In the genomic region with DNA sequence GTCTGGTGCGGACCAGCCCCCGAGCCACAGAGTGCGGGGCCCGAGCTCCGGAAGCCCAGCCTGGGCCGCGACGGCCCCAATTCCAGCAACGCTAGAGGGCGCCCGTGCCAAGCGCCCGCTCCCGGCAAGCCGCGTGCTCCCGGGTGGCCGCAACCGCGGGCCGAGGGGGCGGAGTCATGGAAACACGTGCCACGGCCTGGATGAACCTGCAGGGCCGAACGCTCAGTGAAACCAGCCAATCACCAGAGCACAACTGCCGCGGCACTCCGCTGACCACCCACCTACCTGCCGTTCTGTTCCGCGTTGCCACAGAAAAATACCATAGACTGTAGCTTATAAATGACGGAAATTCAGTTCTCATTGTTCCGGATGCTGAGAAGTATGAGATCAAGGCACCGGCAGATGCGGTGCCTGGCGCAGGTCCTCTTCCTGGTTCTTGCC, we compare ENCODE assay signal across 8 cellular contexts.
DNase-seq lines count a peak whose midpoint lies in the region; ATAC-seq and TF ChIP-seq lines count a peak whose summit lies in the region.

No MANE protein-coding gene starts in this region.

- DNase-seq in UCSD-AML1 (lab: John Stamatoyannopoulos, UW; ENCODE audit: unreplicated experiment) (peak; percentile 28), body of pancreas (peak; percentile 16 to 63 (median 52)), iPS-NIHi7 (ENCODE audit: extremely low spot score) (peak; percentile 94), DMS79 treated with DMSO at 0.1 percent for 48 hours (lab: John Stamatoyannopoulos, UW) (no peak), DMS 273 treated with DMSO at 0.1 percent for 48 hours (lab: John Stamatoyannopoulos, UW) (no peak), NCI-H2196 (lab: John Stamatoyannopoulos, UW; ENCODE audit: unreplicated experiment) (no peak)
- DNase-seq in stimulated activated CD4-positive, alpha-beta T cell treated with anti-CD3 and anti-CD28 coated beads, Interleukin-15, amount 100 ng/mL, for 48 hours (ENCODE audit: low read depth in 2 of 2), result peak; percentile 48 to 69

- no peaks in the 10 kb centered on the region for H3K9me3 ChIP-seq in body of pancreas

- no peak overlapping the region for H3K27ac ChIP-seq in body of pancreas

- H3K4me1 ChIP-seq in body of pancreas, result peaks cover 5% of the 10 kb centered on the region

- ATAC-seq in body of pancreas, result peak; percentile 64

- peaks cover 0 to 13% of the 10 kb centered on the region in 2 donors for H3K27me3 ChIP-seq in body of pancreas

- no peak for TF ChIP-seq POLR2A in body of pancreas (IDR thresholded peaks at IDR 0.05)

- intact Hi-C loops in body of pancreas (cut with DNase I), result no loop called here

- 16 to 19% methylated on average over 31 to 37 of the region's 37 CpGs for WGBS in body of pancreas, 2 donors

- H3K36me3 ChIP-seq in body of pancreas (replicated peaks in 1 of 2; ENCODE audit: insufficient read depth in 1 of 2, low read depth in 2 of 2), result no peaks in the 10 kb centered on the region

- no peak overlapping the region for H3K4me3 ChIP-seq in GM12875 (ENCODE audit: low read depth, low read length)
- no peak overlapping the region for H3K4me3 ChIP-seq in body of pancreas

- TF ChIP-seq CTCF in GM12875 (IDR thresholded peaks at IDR 0.05; ENCODE audit: borderline replicate concordance, insufficient read depth, low read depth, low read length), result peak; percentile 52; the same call in 1 of the 2 replicates
- TF ChIP-seq CTCF in body of pancreas (IDR thresholded peaks at IDR 0.05), result peak; percentile 24 to 57 (median 42)

Comparison
In these comparisons a context has a peak if more than half of its experiments do, and no peak if none do; other contexts are left out.
1. DNase-seq: peak in UCSD-AML1 (single experiment), body of pancreas (4 of 4), iPS-NIHi7 (single experiment) and stimulated activated CD4-positive, alpha-beta T cell treated with anti-CD3 and anti-CD28 coated beads, Interleukin-15, amount 100 ng/mL, for 48 hours (2 of 2); none in DMS79 treated with DMSO at 0.1 percent for 48 hours (single experiment), DMS 273 treated with DMSO at 0.1 percent for 48 hours (single experiment) and NCI-H2196 (single experiment).